Comparison of ENCODE assay signal across 19 cellular contexts in the genomic region with DNA sequence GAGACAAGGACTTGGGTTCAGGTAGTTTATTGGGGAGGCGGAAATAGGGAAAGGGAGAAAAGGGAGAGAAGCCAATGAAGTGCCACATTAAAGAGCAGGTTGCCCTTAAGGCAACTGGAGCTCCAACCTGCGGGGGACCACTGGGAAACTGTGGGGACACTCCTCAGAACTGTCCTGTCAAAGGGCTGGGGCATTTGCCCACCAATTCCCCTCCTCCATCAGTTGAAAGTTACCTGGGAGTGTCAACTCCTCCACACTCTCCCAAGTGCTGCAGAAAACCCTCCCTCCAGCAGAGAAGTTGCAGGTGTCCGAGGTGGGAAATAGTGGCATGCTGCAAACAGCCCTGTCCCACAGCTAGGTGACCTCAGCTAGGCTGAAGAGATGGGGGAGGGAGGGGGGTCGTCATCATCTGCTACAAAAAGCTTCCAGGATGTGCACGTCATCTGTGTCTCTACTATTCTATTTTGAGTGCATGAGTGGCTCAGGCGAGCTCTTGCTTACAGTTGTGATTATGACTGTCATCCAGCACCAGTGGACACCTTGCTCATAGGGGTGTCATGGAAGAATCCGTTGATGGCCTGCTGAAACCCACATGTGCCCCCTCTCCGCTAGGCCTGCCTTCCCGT. TPM values are rescaled to one million over a fixed set of nuclear protein-coding genes. Genes with fewer than 3 reads are reported as not detected.
"Had no signal": no experiment of that assay in that cellular context is flagged by ENCODE, and none has a peak within 500 bp of the region (broad histone marks: within the 10 kb centered on the region; RNA-seq: fewer than 3 reads in every experiment).

No MANE protein-coding gene starts in this region.

- H3K9me3 ChIP-seq: sigmoid colon, stomach, testis, upper lobe of right lung had no signal

- ATAC-seq: activated CD8-positive, alpha-beta T cell treated with anti-CD3 and anti-CD28 coated beads for 36 hours; esophagus mucosa; upper lobe of right lung had no signal

- H3K4me1 ChIP-seq: sigmoid colon, stomach, testis, upper lobe of right lung had no signal

- H3K27me3 ChIP-seq: hepatocyte, sigmoid colon, stomach, testis, upper lobe of right lung had no signal

- DNase-seq: activated B cell treated with CpG ODN at 0.5 μM for 24 hours; activated CD4-positive, alpha-beta T cell treated with anti-CD3 and anti-CD28 coated beads for 48 hours; activated CD8-positive, alpha-beta memory T cell treated with anti-CD3 and anti-CD28 coated beads, Interleukin-2, amount 50 U/mL, for 48 hours; activated CD8-positive, alpha-beta T cell treated with anti-CD3 and anti-CD28 coated beads for 36 hours; activated gamma-delta T cell treated with Interleukin-2 at 50 U/mL for 16 hours; amniotic stem cell; caudate nucleus; kidney; mesendoderm; occipital lobe; sigmoid colon; stimulated activated CD4-positive, alpha-beta T cell treated with anti-CD3 and anti-CD28 coated beads, Interleukin-1b, Interleukin-23, amount 100 ng/mL, for 48 hours; stomach; T-helper 2 cell; testis; upper lobe of right lung had no signal

- H3K79me2 ChIP-seq: hepatocyte had no signal

- H2AFZ ChIP-seq: hepatocyte had no signal

- H3K27ac ChIP-seq: hepatocyte, sigmoid colon, stomach, testis, upper lobe of right lung had no signal

- H3K4me3 ChIP-seq: hepatocyte, sigmoid colon, stomach, testis, upper lobe of right lung had no signal

- H3K4me2 ChIP-seq: hepatocyte had no signal

- H3K36me3 ChIP-seq: sigmoid colon, stomach, upper lobe of right lung had no signal

RNA-seq across cellular contexts. Expression of a gene that starts 41.5 kb away (rescaled TPM):
- total RNA-seq: progenitor cell of endocrine pancreas had no signal

RNA-seq across cellular contexts. Expression of a gene that starts 42.6 kb away (rescaled TPM):
- total RNA-seq: activated B cell treated with CpG ODN at 0.5 μM for 24 hours had no signal
